Comparison of ENCODE assay signal across 24 cellular contexts in genomic region chr12:9243999-9244649, GRCh38. TPM values are rescaled to one million over a fixed set of nuclear protein-coding genes. Genes with fewer than 3 reads are reported as not detected.
A peak's percentile ranks its signal among the peaks of the same experiment; 100 is the strongest.
DNase-seq lines count a peak whose midpoint lies in the region; ATAC-seq and TF ChIP-seq lines count a peak whose summit lies in the region.
"Had no signal": no experiment of that assay in that cellular context is flagged by ENCODE, and none has a peak within 500 bp of the region (broad histone marks: within the 10 kb centered on the region; RNA-seq: fewer than 3 reads in every experiment).

No MANE protein-coding gene starts in this region.

- 24 to 33% methylated on average over 1 of the region's 1 CpG for WGBS in esophagus squamous epithelium, 2 donors
- no CpG with 5 or more reads among the region's 1 CpG for WGBS in trophoblast cell (ENCODE audit: extremely low coverage, insufficient coverage, insufficient read length)

- H3K9me3 Mint-ChIP-seq in activated CD4-positive, alpha-beta memory T cell treated with anti-CD3 and anti-CD28 coated beads for 36 hours, result no peaks in the 10 kb centered on the region
- no peaks in the 10 kb centered on the region for H3K9me3 Mint-ChIP-seq in activated CD4-positive, alpha-beta memory T cell treated with anti-CD3 and anti-CD28 coated beads, Interleukin-2, amount 10 ng/mL, durations not matched to agents 7 days and 5 days
- H3K9me3 Mint-ChIP-seq: brain had no signal

- peak overlapping the region in 3 of 4 donors; percentile 50 to 73 (median 61) for H3K27ac ChIP-seq in esophagus squamous epithelium
- H3K27ac ChIP-seq in gastrocnemius medialis, result peak overlapping the region in 3 of 4 donors; percentile 13 to 21 (median 15)
- no peak overlapping the region for H3K27ac ChIP-seq in trophoblast cell (ENCODE audit: low read depth, low read length)
- H3K27ac ChIP-seq: HL-60 had no signal

- no peak overlapping the region for H3K18ac ChIP-seq in trophoblast cell (ENCODE audit: low read length)

- peaks cover 5 to 26% (median 9%) of the 10 kb centered on the region in 3 donors for H3K4me1 ChIP-seq in esophagus squamous epithelium
- H3K4me1 ChIP-seq in gastrocnemius medialis, result no peaks in the 10 kb centered on the region
- H3K4me1 ChIP-seq in trophoblast cell (ENCODE audit: control insufficient read depth in 1 of 2, insufficient read depth in 2 of 2, low read length in 2 of 2), result no peaks in the 10 kb centered on the region
- H3K4me1 ChIP-seq: BE2C, lower lobe of right lung, upper lobe of left lung had no signal

- intact Hi-C loops in activated CD4-positive, alpha-beta memory T cell treated with anti-CD3 and anti-CD28 coated beads for 36 hours (cut with micrococcal nuclease), result loop anchor here (1.0 to 10.0 kb wide), 11 partner anchors 38 to 623 kb away; partner anchors contain the start of gene CLEC2B
- intact Hi-C loops in esophagus squamous epithelium (cut with DNase I) (no loop called here), gastrocnemius medialis (cut with DNase I; ENCODE audit: low total_unique reads) (loop anchor here (5.0 to 10.0 kb wide), 2 partner anchors 77 to 129 kb away; partner anchors contain the start of gene A2M)

- H2AFZ ChIP-seq in trophoblast cell (ENCODE audit: insufficient read depth, low read length, poor library complexity), result no peak overlapping the region

- H3K23ac ChIP-seq in trophoblast cell (ENCODE audit: low read length), result no peak overlapping the region

- H3K4me3 ChIP-seq in esophagus squamous epithelium (no peak overlapping the region), gastrocnemius medialis (no peak overlapping the region), trophoblast cell (ENCODE audit: low read depth, low read length) (no peak overlapping the region)
- H3K4me3 ChIP-seq: lower lobe of right lung, upper lobe of left lung had no signal

- H3K14ac ChIP-seq in trophoblast cell (ENCODE audit: low read length), result no peak overlapping the region

- TF ChIP-seq POLR2A in esophagus squamous epithelium (IDR thresholded peaks at IDR 0.05), result no peak
- TF ChIP-seq POLR2A in gastrocnemius medialis (IDR thresholded peaks at IDR 0.05), result no peak

- no peak overlapping the region for H4K8ac ChIP-seq in trophoblast cell (ENCODE audit: low read depth, low read length)

- CTCF ChIA-PET in activated CD4-positive, alpha-beta memory T cell treated with anti-CD3 and anti-CD28 coated beads for 36 hours (lab: Charles Lee), result no interaction called here
- CTCF ChIA-PET in activated CD4-positive, alpha-beta memory T cell treated with anti-CD3 and anti-CD28 coated beads, Interleukin-2, amount 10 ng/mL, durations not matched to agents 7 days and 5 days (lab: Charles Lee), result no interaction called here

- H2BK12ac ChIP-seq in trophoblast cell (ENCODE audit: low read length), result no peak overlapping the region

- no peak for DNase-seq in activated CD4-positive, alpha-beta memory T cell treated with anti-CD3 and anti-CD28 coated beads for 36 hours
- DNase-seq in activated CD4-positive, alpha-beta memory T cell treated with anti-CD3 and anti-CD28 coated beads, Interleukin-2, amount 10 ng/mL, durations not matched to agents 7 days and 5 days, result no peak
- peak; percentile 34 for DNase-seq in NCI-H1048 (lab: John Stamatoyannopoulos, UW)
- DNase-seq in esophagus squamous epithelium (lab: John Stamatoyannopoulos, UW), result no peak
- no peak for DNase-seq in gastrocnemius medialis
- no peak for DNase-seq in trophoblast cell
- no peak for DNase-seq in NCI-H128 (lab: John Stamatoyannopoulos, UW; ENCODE audit: unreplicated experiment)
- DNase-seq: BE2C; COR-L47; effector memory CD4-positive, alpha-beta T cell; H7; lower lobe of right lung; NCI-H1417; NK-92 treated with Interleukin-12 subunit alpha and Interleukin-12 subunit beta, amount 100 ng/mL, for 24 hours; SIG-M5; stimulated activated naive CD4-positive, alpha-beta T cell; upper lobe of left lung had no signal

- no peak overlapping the region for H3K4ac ChIP-seq in trophoblast cell (ENCODE audit: low read depth, low read length)

- no peak for TF ChIP-seq CTCF in esophagus squamous epithelium (IDR thresholded peaks at IDR 0.05)
- no peak for TF ChIP-seq CTCF in gastrocnemius medialis (IDR thresholded peaks at IDR 0.05 in 4 of 5, conservative IDR thresholded peaks at IDR 0.05 in 1 of 5)

- H3K27ac Mint-ChIP-seq in activated CD4-positive, alpha-beta memory T cell treated with anti-CD3 and anti-CD28 coated beads for 36 hours, result peak overlapping the region; percentile 82
- H3K27ac Mint-ChIP-seq in activated CD4-positive, alpha-beta memory T cell treated with anti-CD3 and anti-CD28 coated beads, Interleukin-2, amount 10 ng/mL, durations not matched to agents 7 days and 5 days, result no peak overlapping the region
- H3K27ac Mint-ChIP-seq: brain, progenitor cell of endocrine pancreas had no signal

- H3K79me2 ChIP-seq in trophoblast cell (ENCODE audit: control insufficient read depth, insufficient read depth, low read length, poor library complexity), result no peaks in the 10 kb centered on the region

- peaks cover 3% of the 10 kb centered on the region for H3K27me3 Mint-ChIP-seq in activated CD4-positive, alpha-beta memory T cell treated with anti-CD3 and anti-CD28 coated beads for 36 hours
- peaks cover 3% of the 10 kb centered on the region for H3K27me3 Mint-ChIP-seq in activated CD4-positive, alpha-beta memory T cell treated with anti-CD3 and anti-CD28 coated beads, Interleukin-2, amount 10 ng/mL, durations not matched to agents 7 days and 5 days

- no peak overlapping the region for H3K9ac ChIP-seq in trophoblast cell (ENCODE audit: low read length)

- in situ Hi-C loops in gastrocnemius medialis (cut with MboI; ENCODE audit: low sequenced_read_pairs in 4 of 4), result no loop called here

- no peak overlapping the region for H2BK5ac ChIP-seq in trophoblast cell (ENCODE audit: low read depth, low read length, poor library complexity)

- H3K36me3 ChIP-seq in esophagus squamous epithelium, result no peaks in the 10 kb centered on the region
- H3K36me3 ChIP-seq in gastrocnemius medialis, result no peaks in the 10 kb centered on the region
- no peaks in the 10 kb centered on the region for H3K36me3 ChIP-seq in trophoblast cell (ENCODE audit: control insufficient read depth in 1 of 2, insufficient read depth in 2 of 2, low read length in 2 of 2)
- H3K36me3 ChIP-seq: BE2C, lower lobe of right lung, upper lobe of left lung had no signal

- ATAC-seq in gastrocnemius medialis, result peak in 1 of 2 donors; percentile 60
- no peak for ATAC-seq in GM21367 (IDR thresholded peaks at IDR 0.05; ENCODE audit: unreplicated experiment)
- ATAC-seq: lower lobe of right lung, Panc1 had no signal

- H4K12ac ChIP-seq in trophoblast cell (ENCODE audit: low read depth, low read length), result no peak overlapping the region

- H3K4me3 Mint-ChIP-seq in activated CD4-positive, alpha-beta memory T cell treated with anti-CD3 and anti-CD28 coated beads for 36 hours, result no peak overlapping the region
- H3K4me3 Mint-ChIP-seq in activated CD4-positive, alpha-beta memory T cell treated with anti-CD3 and anti-CD28 coated beads, Interleukin-2, amount 10 ng/mL, durations not matched to agents 7 days and 5 days, result no peak overlapping the region
- H3K4me3 Mint-ChIP-seq: brain had no signal

- no peak overlapping the region for H2BK120ac ChIP-seq in trophoblast cell (ENCODE audit: insufficient read depth, low read length, poor library complexity)

- H3K36me3 Mint-ChIP-seq in activated CD4-positive, alpha-beta memory T cell treated with anti-CD3 and anti-CD28 coated beads for 36 hours, result no peaks in the 10 kb centered on the region
- peaks cover 2% of the 10 kb centered on the region for H3K36me3 Mint-ChIP-seq in activated CD4-positive, alpha-beta memory T cell treated with anti-CD3 and anti-CD28 coated beads, Interleukin-2, amount 10 ng/mL, durations not matched to agents 7 days and 5 days (ENCODE audit: low read depth)
- H3K36me3 Mint-ChIP-seq: brain had no signal

- H3K27me3 ChIP-seq in esophagus squamous epithelium (no peaks in the 10 kb centered on the region), gastrocnemius medialis (no peaks in the 10 kb centered on the region), trophoblast cell (ENCODE audit: insufficient read depth, low read length) (no peaks in the 10 kb centered on the region)
- H3K27me3 ChIP-seq: upper lobe of left lung had no signal

- H3K9me3 ChIP-seq in esophagus squamous epithelium, result no peaks in the 10 kb centered on the region
- H3K9me3 ChIP-seq in gastrocnemius medialis, result no peaks in the 10 kb centered on the region
- H3K9me3 ChIP-seq in trophoblast cell (ENCODE audit: insufficient read depth, low read depth, low read length), result no peaks in the 10 kb centered on the region
- H3K9me3 ChIP-seq: BE2C, lower lobe of right lung, upper lobe of left lung had no signal

- no peak overlapping the region for H4K91ac ChIP-seq in trophoblast cell (ENCODE audit: low read depth, low read length)

- H3K4me2 ChIP-seq in trophoblast cell (ENCODE audit: low read length), result no peak overlapping the region

- POLR2A ChIA-PET in activated CD4-positive, alpha-beta memory T cell treated with anti-CD3 and anti-CD28 coated beads for 36 hours (lab: Charles Lee), result no interaction called here
- POLR2A ChIA-PET in activated CD4-positive, alpha-beta memory T cell treated with anti-CD3 and anti-CD28 coated beads, Interleukin-2, amount 10 ng/mL, durations not matched to agents 7 days and 5 days (lab: Charles Lee), result no interaction called here

- H3K4me1 Mint-ChIP-seq in activated CD4-positive, alpha-beta memory T cell treated with anti-CD3 and anti-CD28 coated beads for 36 hours (ENCODE audit: low read depth), result peaks cover 53% of the 10 kb centered on the region
- peaks cover 32% of the 10 kb centered on the region for H3K4me1 Mint-ChIP-seq in activated CD4-positive, alpha-beta memory T cell treated with anti-CD3 and anti-CD28 coated beads, Interleukin-2, amount 10 ng/mL, durations not matched to agents 7 days and 5 days
- H3K4me1 Mint-ChIP-seq: brain had no signal

- no peak overlapping the region for H2AK5ac ChIP-seq in trophoblast cell (ENCODE audit: low read length)

- no peaks in the 10 kb centered on the region for H3K79me1 ChIP-seq in trophoblast cell (ENCODE audit: low read length)

RNA-seq across cellular contexts. Expression of gene PZP, which starts 35.9 kb away (rescaled TPM):
- total RNA-seq in activated CD4-positive, alpha-beta memory T cell treated with anti-CD3 and anti-CD28 coated beads for 36 hours, result not detected
- total RNA-seq in activated CD4-positive, alpha-beta memory T cell treated with anti-CD3 and anti-CD28 coated beads, Interleukin-2, amount 10 ng/mL, durations not matched to agents 7 days and 5 days, result not detected
- total RNA-seq in esophagus squamous epithelium (not detected), gastrocnemius medialis (under 1 TPM in 2 of 4 donors, not detected in 2; 0.07 to 0.46 TPM)
- polyA plus RNA-seq in trophoblast cell (2013), result 0.07 and 0.11 TPM in 2 replicates
- total RNA-seq: H7, NCI-H460 had no signal
- polyA plus RNA-seq: neural cell had no signal
